In genomic region chr3:149221783-149222517, GRCh38 we compare ENCODE assay signal across 1 cellular context.
TF ChIP-seq lines count a peak whose summit lies in the region.

Gene CP, minus strand, starts transcription at chr3:149221829. Its CDS starts 37 bp downstream, at chr3:149221792.

TF ChIP-seq in A549, 52 proteins besides CTCF, POLR2A, EP300 and RAD21 (continued from another document):
- TF ChIP-seq HMGXB4 (CRISPR knock-in tag; IDR thresholded peaks at IDR 0.05; ENCODE audit: borderline replicate concordance) (no peak), FOSL2 (IDR thresholded peaks at IDR 0.05) (no peak), FOSL2 (CRISPR knock-in tag; IDR thresholded peaks at IDR 0.05) (peak; percentile 24; the same call in 1 of the 2 replicates), MAFK (IDR thresholded peaks at IDR 0.05; ENCODE audit: partially characterized antibody) (peak; percentile 61)
